8 cellular contexts compared by ENCODE assay signal in the genomic region with DNA sequence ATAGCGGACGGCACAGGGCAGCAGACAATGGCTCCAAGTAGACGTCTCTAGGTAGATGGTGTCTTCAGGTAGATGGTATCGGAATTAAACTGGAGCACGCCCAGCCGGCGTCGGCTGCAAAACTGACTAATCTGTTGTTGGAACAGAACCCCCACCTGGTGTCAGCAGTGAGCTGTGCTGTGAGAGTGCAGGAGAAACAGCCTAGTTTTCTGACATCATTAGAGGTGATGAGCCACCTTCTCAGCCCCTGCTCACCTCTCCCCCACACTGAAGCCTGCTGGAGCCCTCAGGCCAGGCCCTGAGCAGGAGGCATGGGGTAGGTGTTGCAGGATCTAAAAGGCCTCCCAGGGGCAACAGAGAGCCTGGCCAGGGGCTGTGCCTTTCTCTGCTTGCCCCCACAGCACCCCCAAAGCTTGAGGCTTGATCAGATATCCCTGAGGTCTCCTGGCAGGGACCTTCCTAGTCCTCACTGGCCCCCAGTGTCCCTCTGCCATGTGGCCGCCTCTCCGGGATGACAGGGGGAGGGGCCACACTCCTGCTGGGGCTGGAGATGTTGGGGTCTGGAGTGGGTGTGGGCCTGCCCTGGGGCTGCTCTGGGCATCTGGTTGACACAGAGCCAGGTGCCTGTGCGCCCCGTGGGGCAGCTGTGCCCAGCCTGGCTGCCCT. TPM values are rescaled to one million over a fixed set of nuclear protein-coding genes. Genes with fewer than 3 reads are reported as not detected.
DNase-seq lines count a peak whose midpoint lies in the region; ATAC-seq and TF ChIP-seq lines count a peak whose summit lies in the region.

No MANE protein-coding gene starts in this region.

- ATAC-seq in HG03045 (IDR thresholded peaks at IDR 0.05; ENCODE audit: unreplicated experiment), result no peak
- ATAC-seq in HG03439 (IDR thresholded peaks at IDR 0.05; ENCODE audit: unreplicated experiment), result no peak

- peak; percentile 62 for TF ChIP-seq CTCF in GM12874 (IDR thresholded peaks at IDR 0.05; ENCODE audit: insufficient read depth, low read depth, low read length)

- in situ Hi-C loops in ACHN (cut with HindIII; ENCODE audit: low pct_ligation_motif_present, low pct_unique_long_range_greater_than_20kb, low sequenced_read_pairs), result loop anchor here (25.0 kb wide), 1 partner anchor 281 kb away; a partner anchor contains a TSS

- DNase-seq in ACHN, result peak; percentile 56
- peak; percentile 66 for DNase-seq in RPMI7951 (ENCODE audit: low read depth)
- peak; percentile 62 for DNase-seq in activated effector memory CD4-positive, alpha-beta T cell treated with Interleukin-2 at 50 U/mL for 16 hours
- DNase-seq in iPS DF 4.7 (ENCODE audit: extremely low read depth, low spot score), result peak; percentile 14
- DNase-seq in stimulated activated CD4-positive, alpha-beta T cell treated with anti-CD3 and anti-CD28 coated beads, TNF-alpha, amount 100 ng/mL, for 24 hours (ENCODE audit: low read depth in 3 of 3), result peak; percentile 27 to 60 (median 36)

RNA-seq across cellular contexts. Expression of a gene that starts 6.9 kb away (rescaled TPM):
- total RNA-seq in RPMI7951 (2014; rRNA removed; shearing (Covaris generic)), result 13.3 and 23.4 TPM in 2 replicates

RNA-seq across cellular contexts. Expression of a gene that starts 27.0 kb away (rescaled TPM):
- total RNA-seq in RPMI7951 (2014; rRNA removed; shearing (Covaris generic)), result 1.8 and 1.9 TPM in 2 replicates

RNA-seq across cellular contexts. Expression of a gene that starts 33.4 kb away (rescaled TPM):
- not detected in 2 replicates for total RNA-seq in RPMI7951 (2014; rRNA removed; shearing (Covaris generic))

RNA-seq across cellular contexts. Expression of a gene that starts 43.8 kb away (rescaled TPM):
- total RNA-seq in RPMI7951 (2014; rRNA removed; shearing (Covaris generic)), result 0.48 TPM in 1 of 2 replicates, not detected in the other

RNA-seq across cellular contexts. Expression of a gene that starts 46.0 kb away (rescaled TPM):
- 7.6 and 10.0 TPM in 2 replicates for total RNA-seq in RPMI7951 (2014; rRNA removed; shearing (Covaris generic))

Comparison
In these comparisons a context has a peak if more than half of its experiments do, and no peak if none do; other contexts are left out.
1. DNase-seq: peak in every context shown above with its lines; median percentile 66 in RPMI7951; 62 in activated effector memory CD4-positive, alpha-beta T cell treated with Interleukin-2 at 50 U/mL for 16 hours; 56 in ACHN; 36 in stimulated activated CD4-positive, alpha-beta T cell treated with anti-CD3 and anti-CD28 coated beads, TNF-alpha, amount 100 ng/mL, for 24 hours; 14 in iPS DF 4.7.